Comparison of ENCODE assay signal across 1 cellular context in genomic region chr11:126059238-126059761, GRCh38.
TF ChIP-seq lines count a peak whose summit lies in the region.

No MANE protein-coding gene starts in this region.

TF ChIP-seq in HEK293, 187 proteins besides CTCF, POLR2A, EP300 and RAD21 (continued from another document):
- TF ChIP-seq ZNF692 (tag by site-specific recombination; IDR thresholded peaks at IDR 0.05) (no peak), MZF1 (tag by site-specific recombination; IDR thresholded peaks at IDR 0.05; ENCODE audit: borderline replicate concordance) (0 out of 2 replicates have a peak, but pooled peaks have one; percentile 23), ZBTB17 (tag by site-specific recombination; IDR thresholded peaks at IDR 0.05) (peak; percentile 51; the same call in 1 of the 2 replicates), PRDM1 (tag by site-specific recombination; IDR thresholded peaks at IDR 0.05) (peak; percentile 66; the same call in 1 of the 2 replicates)
TF ChIP-seq in HEK293: peak in this region for 6.
